8 cellular contexts compared by ENCODE assay signal in genomic region chr2:169584005-169584877, GRCh38. TPM values are rescaled to one million over a fixed set of nuclear protein-coding genes. Genes with fewer than 3 reads are reported as not detected.
DNase-seq lines count a peak whose midpoint lies in the region; ATAC-seq and TF ChIP-seq lines count a peak whose summit lies in the region.

Gene PPIG, plus strand, starts transcription at chr2:169584351. Its CDS starts 19,691 bp downstream, at chr2:169604042.

- peak; percentile 90 for ATAC-seq in GM19035 (IDR thresholded peaks at IDR 0.05; ENCODE audit: unreplicated experiment)
- ATAC-seq in HG03354 (IDR thresholded peaks at IDR 0.05; ENCODE audit: poor library complexity, severe bottlenecking, unreplicated experiment): peak; percentile 90

- H3K27me3 ChIP-seq in colonic mucosa (no peaks in the 10 kb centered on the region), layer of hippocampus (ENCODE audit: control insufficient read depth, insufficient read depth, low read length) (no peaks in the 10 kb centered on the region)

- no peaks in the 10 kb centered on the region for H3K9me3 ChIP-seq in colonic mucosa

- H3K36me3 ChIP-seq in colonic mucosa: no peaks in the 10 kb centered on the region

- intact Hi-C loops in colonic mucosa (cut with DNase I): no loop called here

- H3K4me1 ChIP-seq in colonic mucosa: peaks cover 11% of the 10 kb centered on the region

- TF ChIP-seq CTCF in AG10803 (conservative IDR thresholded peaks at IDR 0.05; ENCODE audit: low read length) (no peak), colonic mucosa (IDR thresholded peaks at IDR 0.05) (no peak)

- H3K9ac ChIP-seq in colonic mucosa (ENCODE audit: low read depth in 2 of 2, low read length in 2 of 2): peak within 1 kb of the TSS; percentile 97 to 100

- H3K4me3 ChIP-seq in AG10803 (ENCODE audit: low read length) (peak within 1 kb of the TSS; percentile 96), colonic mucosa (peak within 1 kb of the TSS; percentile 66)

- H3K27ac ChIP-seq in colonic mucosa (peak within 1 kb of the TSS; percentile 90), layer of hippocampus (ENCODE audit: low read depth, low read length) (peak within 1 kb of the TSS; percentile 92)

- DNase-seq in AG10803 (ENCODE audit: low read depth): peak; percentile 87
- DNase-seq in NCI-H510A (lab: John Stamatoyannopoulos, UW): peak; percentile 82
- DNase-seq in activated CD4-positive, alpha-beta T cell treated with anti-CD3 and anti-CD28 coated beads for 4 hours: peak; percentile 84 to 86
- peak; percentile 93 for DNase-seq in colonic mucosa
- DNase-seq in stimulated activated CD4-positive, alpha-beta T cell treated with anti-CD3 and anti-CD28 coated beads, Interleukin-1b, Interleukin-23, amount 100 ng/mL, for 4 hours (ENCODE audit: low read depth in 2 of 2): peak; percentile 72 to 76

RNA-seq across cellular contexts. Expression of gene PPIG, which starts in this region (rescaled TPM):
- 10 to 100 TPM; 46.1 to 55.2 TPM for total RNA-seq in colonic mucosa

Comparison
In these comparisons a context has a peak if more than half of its experiments do, and no peak if none do; other contexts are left out.
1. Peak in every context shown above with its lines: DNase-seq, ATAC-seq, H3K4me3 ChIP-seq and H3K27ac ChIP-seq.